In the genomic region with DNA sequence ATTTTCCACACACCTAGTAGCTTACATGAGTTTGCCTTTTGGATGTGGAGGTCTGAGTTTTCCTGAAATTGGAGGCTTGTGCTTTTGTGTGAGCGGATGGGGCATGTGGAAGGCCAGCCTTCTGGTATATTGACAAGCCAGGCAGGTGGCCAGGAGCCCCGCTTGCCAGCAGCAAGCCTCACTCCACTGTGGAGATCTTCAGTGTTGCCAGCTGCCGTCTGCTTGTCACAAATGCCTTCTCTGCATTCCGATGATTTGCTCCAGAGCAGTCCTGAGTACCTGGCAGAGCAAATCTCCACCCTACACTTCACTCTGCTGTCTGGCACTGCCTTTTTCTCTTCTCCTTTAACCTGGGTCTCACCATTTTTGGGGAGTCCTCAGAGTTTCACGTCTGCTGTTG, we compare ENCODE assay signal across 2 cellular contexts.
TF ChIP-seq lines count a peak whose summit lies in the region.

No MANE protein-coding gene starts in this region.

TF ChIP-seq in A549, 52 proteins besides CTCF, POLR2A, EP300 and RAD21 (continued from another document):
- no peak for TF ChIP-seq BHLHE40 (IDR thresholded peaks at IDR 0.05; ENCODE audit: low read depth, low read length)
- TF ChIP-seq CHD4 (IDR thresholded peaks at IDR 0.05; ENCODE audit: borderline replicate concordance): no peak
- TF ChIP-seq, protein P1, sequence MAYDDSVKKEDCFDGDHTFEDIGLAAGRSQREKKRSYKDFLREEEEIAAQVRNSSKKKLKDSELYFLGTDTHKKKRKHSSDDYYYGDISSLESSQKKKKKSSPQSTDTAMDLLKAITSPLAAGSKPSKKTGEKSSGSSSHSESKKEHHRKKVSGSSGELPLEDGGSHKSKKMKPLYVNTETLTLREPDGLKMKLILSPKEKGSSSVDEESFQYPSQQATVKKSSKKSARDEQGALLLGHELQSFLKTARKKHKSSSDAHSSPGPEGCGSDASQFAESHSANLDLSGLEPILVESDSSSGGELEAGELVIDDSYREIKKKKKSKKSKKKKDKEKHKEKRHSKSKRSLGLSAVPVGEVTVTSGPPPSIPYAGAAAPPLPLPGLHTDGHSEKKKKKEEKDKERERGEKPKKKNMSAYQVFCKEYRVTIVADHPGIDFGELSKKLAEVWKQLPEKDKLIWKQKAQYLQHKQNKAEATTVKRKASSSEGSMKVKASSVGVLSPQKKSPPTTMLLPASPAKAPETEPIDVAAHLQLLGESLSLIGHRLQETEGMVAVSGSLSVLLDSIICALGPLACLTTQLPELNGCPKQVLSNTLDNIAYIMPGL (CRISPR knock-in tag; IDR thresholded peaks at IDR 0.05; ENCODE audit: borderline replicate concordance): no peak
- TF ChIP-seq, protein P2, sequence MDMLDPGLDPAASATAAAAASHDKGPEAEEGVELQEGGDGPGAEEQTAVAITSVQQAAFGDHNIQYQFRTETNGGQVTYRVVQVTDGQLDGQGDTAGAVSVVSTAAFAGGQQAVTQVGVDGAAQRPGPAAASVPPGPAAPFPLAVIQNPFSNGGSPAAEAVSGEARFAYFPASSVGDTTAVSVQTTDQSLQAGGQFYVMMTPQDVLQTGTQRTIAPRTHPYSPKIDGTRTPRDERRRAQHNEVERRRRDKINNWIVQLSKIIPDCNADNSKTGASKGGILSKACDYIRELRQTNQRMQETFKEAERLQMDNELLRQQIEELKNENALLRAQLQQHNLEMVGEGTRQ (IDR thresholded peaks at IDR 0.05): no peak
- TF ChIP-seq JUN (IDR thresholded peaks at IDR 0.05): no peak
- TF ChIP-seq, protein P3, sequence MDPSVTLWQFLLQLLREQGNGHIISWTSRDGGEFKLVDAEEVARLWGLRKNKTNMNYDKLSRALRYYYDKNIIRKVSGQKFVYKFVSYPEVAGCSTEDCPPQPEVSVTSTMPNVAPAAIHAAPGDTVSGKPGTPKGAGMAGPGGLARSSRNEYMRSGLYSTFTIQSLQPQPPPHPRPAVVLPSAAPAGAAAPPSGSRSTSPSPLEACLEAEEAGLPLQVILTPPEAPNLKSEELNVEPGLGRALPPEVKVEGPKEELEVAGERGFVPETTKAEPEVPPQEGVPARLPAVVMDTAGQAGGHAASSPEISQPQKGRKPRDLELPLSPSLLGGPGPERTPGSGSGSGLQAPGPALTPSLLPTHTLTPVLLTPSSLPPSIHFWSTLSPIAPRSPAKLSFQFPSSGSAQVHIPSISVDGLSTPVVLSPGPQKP (IDR thresholded peaks at IDR 0.05; ENCODE audit: low read depth, low read length): no peak
TF ChIP-seq in A549: peak in this region for 0.

TF ChIP-seq in IMR-90, 13 proteins besides CTCF, POLR2A, EP300 and RAD21 (continued from another document):
- TF ChIP-seq NFE2L2 (IDR thresholded peaks at IDR 0.05; ENCODE audit: low read depth, low read length) (no peak), MAFK (IDR thresholded peaks at IDR 0.05; ENCODE audit: low read depth, low read length) (no peak), RCOR1 (IDR thresholded peaks at IDR 0.05; ENCODE audit: insufficient replicate concordance, low read length) (no peak), SMC3 (IDR thresholded peaks at IDR 0.05; ENCODE audit: low read depth, low read length) (no peak), CEBPB (IDR thresholded peaks at IDR 0.05; ENCODE audit: low read depth, low read length) (no peak)
- TF ChIP-seq, protein P2 (IDR thresholded peaks at IDR 0.05; ENCODE audit: low read depth, low read length): no peak
